2 cellular contexts compared by ENCODE assay signal in the genomic region with DNA sequence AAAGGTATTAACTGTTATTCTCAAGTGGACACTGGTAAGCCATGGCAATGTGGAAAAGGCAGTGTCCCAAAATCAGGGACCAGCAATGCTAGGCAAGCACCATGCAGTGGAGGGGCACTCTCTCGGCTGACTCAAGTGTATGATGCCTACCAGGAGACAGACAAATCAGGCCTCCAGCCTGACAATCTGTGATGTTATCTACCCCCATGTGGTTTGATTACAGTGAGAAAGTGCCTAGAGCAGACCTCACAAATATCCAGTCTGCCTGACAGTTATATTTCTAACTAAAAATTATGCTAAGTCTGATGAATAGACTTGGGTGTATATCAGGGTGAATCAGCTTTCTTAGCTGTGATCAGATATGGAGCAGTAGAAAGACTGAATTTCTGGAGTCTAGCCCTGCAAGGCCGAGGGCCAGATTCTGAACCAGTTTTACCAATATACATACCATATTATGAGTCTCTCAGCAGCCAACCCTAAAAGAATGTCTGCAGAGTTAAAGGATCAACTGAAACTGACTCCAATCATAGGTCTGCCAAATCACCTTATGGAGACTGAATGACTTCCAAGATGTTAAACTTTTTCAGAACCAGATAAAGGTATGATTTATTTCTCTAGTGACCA.
TF ChIP-seq lines count a peak whose summit lies in the region.

No MANE protein-coding gene starts in this region.

TF ChIP-seq in SK-N-SH, 30 proteins besides CTCF, POLR2A, EP300 and RAD21 (continued from another document):
- TF ChIP-seq ZBTB33 (IDR thresholded peaks at IDR 0.05; ENCODE audit: borderline replicate concordance, low read depth): no peak
- TF ChIP-seq, protein P1, sequence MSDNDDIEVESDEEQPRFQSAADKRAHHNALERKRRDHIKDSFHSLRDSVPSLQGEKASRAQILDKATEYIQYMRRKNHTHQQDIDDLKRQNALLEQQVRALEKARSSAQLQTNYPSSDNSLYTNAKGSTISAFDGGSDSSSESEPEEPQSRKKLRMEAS (IDR thresholded peaks at IDR 0.05; ENCODE audit: low read depth): no peak
- TF ChIP-seq SIN3A (IDR thresholded peaks at IDR 0.05; ENCODE audit: borderline replicate concordance, low read depth, low read length): no peak
- TF ChIP-seq GABPA (IDR thresholded peaks at IDR 0.05; ENCODE audit: low read depth): no peak
- TF ChIP-seq JUND (IDR thresholded peaks at IDR 0.05): no peak

TF ChIP-seq in SK-N-SH treated with all-trans-retinoic acid at 6 μM for 48 hours, 23 proteins besides CTCF, POLR2A, EP300 and RAD21 (continued from another document):
- TF ChIP-seq, protein P2, sequence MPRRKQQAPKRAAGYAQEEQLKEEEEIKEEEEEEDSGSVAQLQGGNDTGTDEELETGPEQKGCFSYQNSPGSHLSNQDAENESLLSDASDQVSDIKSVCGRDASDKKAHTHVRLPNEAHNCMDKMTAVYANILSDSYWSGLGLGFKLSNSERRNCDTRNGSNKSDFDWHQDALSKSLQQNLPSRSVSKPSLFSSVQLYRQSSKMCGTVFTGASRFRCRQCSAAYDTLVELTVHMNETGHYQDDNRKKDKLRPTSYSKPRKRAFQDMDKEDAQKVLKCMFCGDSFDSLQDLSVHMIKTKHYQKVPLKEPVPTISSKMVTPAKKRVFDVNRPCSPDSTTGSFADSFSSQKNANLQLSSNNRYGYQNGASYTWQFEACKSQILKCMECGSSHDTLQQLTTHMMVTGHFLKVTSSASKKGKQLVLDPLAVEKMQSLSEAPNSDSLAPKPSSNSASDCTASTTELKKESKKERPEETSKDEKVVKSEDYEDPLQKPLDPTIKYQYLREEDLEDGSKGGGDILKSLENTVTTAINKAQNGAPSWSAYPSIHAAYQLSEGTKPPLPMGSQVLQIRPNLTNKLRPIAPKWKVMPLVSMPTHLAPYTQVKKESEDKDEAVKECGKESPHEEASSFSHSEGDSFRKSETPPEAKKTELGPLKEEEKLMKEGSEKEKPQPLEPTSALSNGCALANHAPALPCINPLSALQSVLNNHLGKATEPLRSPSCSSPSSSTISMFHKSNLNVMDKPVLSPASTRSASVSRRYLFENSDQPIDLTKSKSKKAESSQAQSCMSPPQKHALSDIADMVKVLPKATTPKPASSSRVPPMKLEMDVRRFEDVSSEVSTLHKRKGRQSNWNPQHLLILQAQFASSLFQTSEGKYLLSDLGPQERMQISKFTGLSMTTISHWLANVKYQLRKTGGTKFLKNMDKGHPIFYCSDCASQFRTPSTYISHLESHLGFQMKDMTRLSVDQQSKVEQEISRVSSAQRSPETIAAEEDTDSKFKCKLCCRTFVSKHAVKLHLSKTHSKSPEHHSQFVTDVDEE (CRISPR knock-in tag; IDR thresholded peaks at IDR 0.05): no peak
- TF ChIP-seq SNAI2 (CRISPR knock-in tag; IDR thresholded peaks at IDR 0.05): no peak
- no peak for TF ChIP-seq OSR1 (CRISPR knock-in tag; IDR thresholded peaks at IDR 0.05)
- TF ChIP-seq CSDC2 (CRISPR knock-in tag; IDR thresholded peaks at IDR 0.05): no peak
